21 cellular contexts compared by ENCODE assay signal in genomic region chr10:76560338-76560737, GRCh38.
DNase-seq lines count a peak whose midpoint lies in the region; ATAC-seq, FAIRE-seq and TF ChIP-seq lines count a peak whose summit lies in the region.
"Had no signal": no experiment of that assay in that cellular context is flagged by ENCODE, and none has a peak within 500 bp of the region (broad histone marks: within the 10 kb centered on the region; RNA-seq: fewer than 3 reads in every experiment).

No MANE protein-coding gene starts in this region.

- H3K36me3 ChIP-seq in adipocyte (ENCODE audit: control insufficient read depth, insufficient read depth, low read length, severe bottlenecking) = no peaks in the 10 kb centered on the region

- H3K27me3 Mint-ChIP-seq in osteocyte (ENCODE audit: unreplicated experiment) = no peaks in the 10 kb centered on the region
- H3K27me3 Mint-ChIP-seq: CD8-positive, alpha-beta memory T cell had no signal

- no peak for TF ChIP-seq POLR2A in H54 (IDR thresholded peaks at IDR 0.05; ENCODE audit: low read depth, low read length)

- FAIRE-seq in H54 (lab: Jason Lieb, UNC) (peak; percentile 62), urothelium cell line (lab: Jason Lieb, UNC) (peak; percentile 65)
- FAIRE-seq: A204.1, G401.6, GM18507, K562 had no signal

- peak overlapping the region; percentile 91 for H3K27ac Mint-ChIP-seq in osteocyte (ENCODE audit: unreplicated experiment)
- H3K27ac Mint-ChIP-seq: CD8-positive, alpha-beta memory T cell had no signal

- ATAC-seq in HG03342 (IDR thresholded peaks at IDR 0.05; ENCODE audit: unreplicated experiment) = no peak
- ATAC-seq: K562 had no signal

- H3K9me3 ChIP-seq in adipocyte (ENCODE audit: control insufficient read depth, low read length) = no peaks in the 10 kb centered on the region

- H3K9ac ChIP-seq in adipocyte (ENCODE audit: low read length) = peak overlapping the region; percentile 63

- peaks cover 32% of the 10 kb centered on the region for H3K4me1 ChIP-seq in adipocyte (ENCODE audit: control insufficient read depth, insufficient read depth, low read length)

- H3K4me3 ChIP-seq in adipocyte (ENCODE audit: low read length) = no peak overlapping the region
- H3K4me3 ChIP-seq: K562 had no signal

- H3K4me1 Mint-ChIP-seq in osteocyte (ENCODE audit: unreplicated experiment) = peaks cover 45% of the 10 kb centered on the region
- H3K4me1 Mint-ChIP-seq: CD8-positive, alpha-beta memory T cell had no signal

- TF ChIP-seq CTCF in osteocyte (IDR thresholded peaks at IDR 0.05) = no peak

- H3K9me3 Mint-ChIP-seq in osteocyte (ENCODE audit: unreplicated experiment) = peaks cover 8% of the 10 kb centered on the region

- H3K36me3 Mint-ChIP-seq in osteocyte (ENCODE audit: unreplicated experiment) = peaks cover 2% of the 10 kb centered on the region
- H3K36me3 Mint-ChIP-seq: CD8-positive, alpha-beta memory T cell had no signal

- no peaks in the 10 kb centered on the region for H3K27me3 ChIP-seq in adipocyte (replicated peaks; ENCODE audit: control insufficient read depth, insufficient read depth, low read length)

- no peak for DNase-seq in H54 (ENCODE audit: insufficient read length, low spot score)
- no peak for DNase-seq in adipocyte (ENCODE audit: low read depth)
- no peak for DNase-seq in osteocyte (ENCODE audit: extremely low spot score, unreplicated experiment)
- no peak for DNase-seq in urothelium cell line (ENCODE audit: low spot score)
- no peak for DNase-seq in NCI-H1092 treated with DMSO at 0.1 percent for 48 hours (lab: John Stamatoyannopoulos, UW)
- DNase-seq in GOT3 (lab: John Stamatoyannopoulos, UW) = no peak
- DNase-seq: Calu3; CD8-positive, alpha-beta memory T cell; DMS153; H7; NCI-H1105; NCI-H146; NCI-H2029; NCI-H2227 treated with DMSO at 0.1 percent for 48 hours; OCI-M1; SW 1271 had no signal

- H3K4me3 Mint-ChIP-seq in osteocyte (ENCODE audit: unreplicated experiment) = no peak overlapping the region
- H3K4me3 Mint-ChIP-seq: CD8-positive, alpha-beta memory T cell had no signal
